17 cellular contexts compared by ENCODE assay signal in genomic region chr5:125874717-125875116, GRCh38.
DNase-seq lines count a peak whose midpoint lies in the region; TF ChIP-seq lines count a peak whose summit lies in the region.
"Had no signal": no experiment of that assay in that cellular context is flagged by ENCODE, and none has a peak within 500 bp of the region (broad histone marks: within the 10 kb centered on the region; RNA-seq: fewer than 3 reads in every experiment).

No MANE protein-coding gene starts in this region.

- TF ChIP-seq CTCF in OCI-LY3 (IDR thresholded peaks at IDR 0.05; ENCODE audit: low read depth, low read length) (peak; percentile 34), ovary (IDR thresholded peaks at IDR 0.05) (no peak)

- H3K9me3 ChIP-seq in OCI-LY3 (ENCODE audit: insufficient read depth, low read length) (no peaks in the 10 kb centered on the region), ovary (no peaks in the 10 kb centered on the region)
- H3K9me3 ChIP-seq: adrenal gland, lower lobe of right lung, suprapubic skin had no signal

- intact Hi-C loops in ovary (cut with DNase I), result no loop called here

- no peaks in the 10 kb centered on the region for H4K20me1 ChIP-seq in OCI-LY3 (ENCODE audit: insufficient read depth, low read length)

- DNase-seq in HEK293T (ENCODE audit: extremely low spot score) (peak; percentile 18), cerebellar cortex (ENCODE audit: low spot score) (peak; percentile 15), myocyte (ENCODE audit: low read depth) (peak; percentile 5), hypothalamus (lab: John Stamatoyannopoulos, UW) (no peak), ureter (ENCODE audit: low spot score) (no peak), ovary (no peak)
- DNase-seq: activated CD4-positive, alpha-beta memory T cell treated with anti-CD3 and anti-CD28 coated beads, Interleukin-2, amount 10 ng/mL, durations not matched to agents 7 days and 5 days; activated T-cell treated with anti-CD3 and anti-CD28 coated beads, Interleukin-2, amount 50 U/mL, for 72 hours; adrenal gland; lower lobe of right lung; naive thymus-derived CD4-positive, alpha-beta T cell; NCI-H1105 treated with DMSO at 0.1 percent for 48 hours; small intestine; stimulated activated CD4-positive, alpha-beta T cell treated with anti-CD3 and anti-CD28 coated beads, Interleukin-4, amount 100 ng/mL, for 4 hours had no signal

- no peak for TF ChIP-seq EP300 in ovary (IDR thresholded peaks at IDR 0.05)

- CTCF ChIA-PET in HEK293T (lab: Yijun Ruan, JAX), result no interaction called here

- 84 to 90% (median 89%) methylated on average over 4 of the region's 4 CpGs for WGBS in ovary, 3 donors

- H3K4me1 ChIP-seq in OCI-LY3 (ENCODE audit: low read length) (no peaks in the 10 kb centered on the region), ovary (ENCODE audit: insufficient read depth) (no peaks in the 10 kb centered on the region)
- H3K4me1 ChIP-seq: lower lobe of right lung, suprapubic skin had no signal

- no peaks in the 10 kb centered on the region for H3K36me3 ChIP-seq in OCI-LY3 (replicated peaks; ENCODE audit: low read depth, low read length)
- no peaks in the 10 kb centered on the region for H3K36me3 ChIP-seq in ovary
- H3K36me3 ChIP-seq: adrenal gland, lower lobe of right lung, suprapubic skin had no signal

- POLR2A ChIA-PET in HEK293T (lab: Yijun Ruan, JAX), result no interaction called here

- no peak overlapping the region for H2AFZ ChIP-seq in OCI-LY3 (ENCODE audit: low read depth, low read length)

- no peak overlapping the region for H3K4me2 ChIP-seq in OCI-LY3 (ENCODE audit: low read length)

- H3K27me3 ChIP-seq in OCI-LY3 (ENCODE audit: low read depth, low read length), result no peaks in the 10 kb centered on the region
- H3K27me3 ChIP-seq in ovary, result no peaks in the 10 kb centered on the region
- H3K27me3 ChIP-seq: adrenal gland, suprapubic skin had no signal

- H3K9ac ChIP-seq in OCI-LY3 (ENCODE audit: low read length), result no peak overlapping the region

- H3K79me2 ChIP-seq in OCI-LY3 (ENCODE audit: low read length), result no peaks in the 10 kb centered on the region

- no peak for TF ChIP-seq POLR2A in ovary (IDR thresholded peaks at IDR 0.05)

- H3K4me3 ChIP-seq in OCI-LY3 (ENCODE audit: low read length) (no peak overlapping the region), ovary (no peak overlapping the region)
- H3K4me3 ChIP-seq: adrenal gland, K562, lower lobe of right lung, suprapubic skin had no signal

- H3K27ac ChIP-seq in OCI-LY3 (ENCODE audit: low read length) (no peak overlapping the region), ovary (no peak overlapping the region)
- H3K27ac ChIP-seq: adrenal gland, lower lobe of right lung, suprapubic skin had no signal

TF ChIP-seq in HEK293T, 16 proteins besides CTCF, POLR2A, EP300 and RAD21:
- TF ChIP-seq PKNOX1 (IDR thresholded peaks at IDR 0.05) (no peak), SUZ12 (IDR thresholded peaks at IDR 0.05) (no peak), SP1 (IDR thresholded peaks at IDR 0.05) (no peak), ARNT (IDR thresholded peaks at IDR 0.05) (no peak), FOXA1 (IDR thresholded peaks at IDR 0.05) (no peak), CTBP1 (IDR thresholded peaks at IDR 0.05; ENCODE audit: borderline replicate concordance) (no peak), BHLHE40 (IDR thresholded peaks at IDR 0.05; ENCODE audit: borderline replicate concordance) (no peak), NFRKB (IDR thresholded peaks at IDR 0.05) (no peak), FOXK2 (IDR thresholded peaks at IDR 0.05) (no peak), FOXM1 (IDR thresholded peaks at IDR 0.05; ENCODE audit: borderline replicate concordance) (no peak), L3MBTL2 (conservative IDR thresholded peaks at IDR 0.05) (no peak), TARDBP (IDR thresholded peaks at IDR 0.05) (no peak), LEF1 (IDR thresholded peaks at IDR 0.05; ENCODE audit: borderline replicate concordance) (no peak), ELF4 (IDR thresholded peaks at IDR 0.05) (no peak)

Comparison
In these comparisons a context has a peak if more than half of its experiments do, and no peak if none do; other contexts are left out.
1. DNase-seq: peak in HEK293T (single experiment), cerebellar cortex (single experiment) and myocyte (single experiment); none in hypothalamus (0 of 51), ureter (single experiment) and ovary (0 of 5).